26 cellular contexts compared by ENCODE assay signal in genomic region chr1:156644146-156644545, GRCh38. TPM values are rescaled to one million over a fixed set of nuclear protein-coding genes. Genes with fewer than 3 reads are reported as not detected.
"Had no signal": no experiment of that assay in that cellular context is flagged by ENCODE, and none has a peak within 500 bp of the region (broad histone marks: within the 10 kb centered on the region; RNA-seq: fewer than 3 reads in every experiment).

No MANE protein-coding gene starts in this region.

- H2AFZ ChIP-seq: parathyroid adenoma had no signal

- H3K4me1 ChIP-seq: foreskin keratinocyte had no signal

- H3K4me3 ChIP-seq: left ventricle myocardium inferior, stomach, suprapubic skin, transverse colon had no signal

- H3K9me3 ChIP-seq: left ventricle myocardium inferior, stomach, suprapubic skin, transverse colon had no signal

- H3K36me3 Mint-ChIP-seq: activated naive CD8-positive, alpha-beta T cell; immature natural killer cell; WTC11 had no signal

- H3K9ac ChIP-seq: parathyroid adenoma had no signal

- H3K27ac ChIP-seq: foreskin keratinocyte, left ventricle myocardium inferior, parathyroid adenoma, stomach, suprapubic skin, transverse colon had no signal

- H3K36me3 ChIP-seq: left ventricle myocardium inferior, stomach, suprapubic skin, transverse colon had no signal

- FAIRE-seq: urothelium cell line had no signal

- ATAC-seq: foreskin keratinocyte, right cardiac atrium, WTC11 had no signal

- DNase-seq: activated CD4-positive, alpha-beta T cell treated with anti-CD3 and anti-CD28 coated beads, Interleukin-2, amount 50 U/mL, for 4 hours; activated T-cell treated with anti-CD3 and anti-CD28 coated beads for 4 hours; amniotic stem cell; effector CD8-positive, alpha-beta T cell; foreskin keratinocyte; immature natural killer cell; kidney glomerular epithelial cell; left ventricle myocardium inferior; mammary epithelial cell; right cardiac atrium; stimulated activated CD4-positive, alpha-beta T cell treated with anti-CD3 and anti-CD28 coated beads, Interleukin-12 subunit alpha, Interleukin-12 subunit beta, amount 100 ng/mL, for 4 hours; stimulated activated CD4-positive, alpha-beta T cell treated with anti-CD3 and anti-CD28 coated beads, Interleukin-4, amount 100 ng/mL, for 4 hours; stomach; T1000; transverse colon had no signal

- H3K27ac Mint-ChIP-seq: activated naive CD8-positive, alpha-beta T cell; dendritic cell treated with granulocyte-macrophage colony-stimulating factor and Interleukin-4, amounts not matched to agents 40 ng/mL and 50 ng/mL, for 4 days; nephron; WTC11 had no signal

- H3K79me2 ChIP-seq: parathyroid adenoma had no signal

- H3K9me3 Mint-ChIP-seq: activated T-helper 1 cell treated with anti-CD3 and anti-CD28 coated beads, Interleukin-12 subunit alpha, Interleukin-12 subunit beta, Interleukin-2, Interleukin-4 antibody, amounts not matched to agents 30 ng/mL and 10 ng/mL and 1 ng/mL, durations not matched to agents 14 hours and 24 hours and 36 hours; dendritic cell treated with granulocyte-macrophage colony-stimulating factor and Interleukin-4, amounts not matched to agents 40 ng/mL and 50 ng/mL, for 4 days; immature natural killer cell; nephron; WTC11 had no signal

- H3K4me3 Mint-ChIP-seq: activated naive CD8-positive, alpha-beta T cell; dendritic cell treated with granulocyte-macrophage colony-stimulating factor and Interleukin-4, amounts not matched to agents 40 ng/mL and 50 ng/mL, for 4 days; nephron; WTC11 had no signal

RNA-seq across cellular contexts. Expression of gene BCAN, which starts 2.2 kb away (rescaled TPM):
- total RNA-seq: activated T-helper 1 cell treated with anti-CD3 and anti-CD28 coated beads, Interleukin-12 subunit alpha, Interleukin-12 subunit beta, Interleukin-2, Interleukin-4 antibody, amounts not matched to agents 30 ng/mL and 10 ng/mL and 1 ng/mL, durations not matched to agents 14 hours and 24 hours and 36 hours; foreskin keratinocyte; glomerular endothelial cell; mammary epithelial cell; pulmonary artery endothelial cell; T-helper 1 cell treated with Interleukin-12 subunit alpha and Interleukin-12 subunit beta and Interleukin-4 antibody, amounts not matched to agents 30 ng/mL and 1 ng/mL, for 36 hours had no signal
- polyA plus RNA-seq: foreskin keratinocyte, mammary epithelial cell had no signal

RNA-seq across cellular contexts. Expression of gene HAPLN2, which starts 24.9 kb away (rescaled TPM):
- total RNA-seq: activated T-helper 1 cell treated with anti-CD3 and anti-CD28 coated beads, Interleukin-12 subunit alpha, Interleukin-12 subunit beta, Interleukin-2, Interleukin-4 antibody, amounts not matched to agents 30 ng/mL and 10 ng/mL and 1 ng/mL, durations not matched to agents 14 hours and 24 hours and 36 hours; foreskin keratinocyte; glomerular endothelial cell; mammary epithelial cell; pulmonary artery endothelial cell; stomach; T-helper 1 cell treated with Interleukin-12 subunit alpha and Interleukin-12 subunit beta and Interleukin-4 antibody, amounts not matched to agents 30 ng/mL and 1 ng/mL, for 36 hours had no signal
- polyA plus RNA-seq: foreskin keratinocyte, immature natural killer cell, mammary epithelial cell had no signal

RNA-seq across cellular contexts. Expression of gene NES, which starts 33.1 kb away (rescaled TPM):
- total RNA-seq: activated T-helper 1 cell treated with anti-CD3 and anti-CD28 coated beads, Interleukin-12 subunit alpha, Interleukin-12 subunit beta, Interleukin-2, Interleukin-4 antibody, amounts not matched to agents 30 ng/mL and 10 ng/mL and 1 ng/mL, durations not matched to agents 14 hours and 24 hours and 36 hours had no signal
- polyA plus RNA-seq: immature natural killer cell had no signal
